ENCODE assay signal across 33 cellular contexts in the genomic region with DNA sequence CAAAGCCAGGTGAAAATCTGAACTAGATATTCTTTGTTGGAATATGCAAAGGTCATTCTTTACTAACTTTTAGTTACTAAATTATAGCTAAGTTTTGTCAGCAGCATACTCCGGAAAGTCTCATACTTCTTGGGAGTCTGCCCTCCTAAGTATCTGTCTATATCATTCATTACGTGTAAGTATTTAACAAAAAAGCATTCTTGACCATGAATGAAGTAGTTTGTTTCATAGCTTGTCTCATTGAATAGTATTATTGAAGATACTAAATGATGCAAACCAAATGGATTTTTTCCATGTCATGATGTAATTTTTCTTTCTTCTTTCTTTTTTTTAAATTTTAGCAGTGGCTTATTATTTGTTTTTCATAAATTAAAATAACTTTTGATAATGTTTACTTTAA.
"Had no signal": no experiment of that assay in that cellular context is flagged by ENCODE, and none has a peak within 500 bp of the region (broad histone marks: within the 10 kb centered on the region; RNA-seq: fewer than 3 reads in every experiment).

No MANE protein-coding gene starts in this region.

- H3K4me3 ChIP-seq: MG63 had no signal

- DNase-seq: Karpas-422, Kasumi-1, MG63, MM.1S, MV-4-11, NCI-H1048, NCI-H1092, NCI-H1092 treated with DMSO at 0.1 percent for 48 hours, NCI-H1105, NCI-H1105 treated with DMSO at 0.1 percent for 48 hours, NCI-H1417, NCI-H1417 treated with DMSO at 0.1 percent for 48 hours, NCI-H1436, NCI-H1436 treated with DMSO at 0.1 percent for 48 hours, NCI-H146, NCI-H1694, NCI-H1694 treated with DMSO at 0.1 percent for 48 hours, NCI-H187, NCI-H187 treated with DMSO at 0.1 percent for 48 hours, NCI-H1930, NCI-H2029, NCI-H2029 treated with DMSO at 0.1 percent for 48 hours, NCI-H2081, NCI-H2081 treated with DMSO at 0.1 percent for 48 hours, NCI-H2107, NCI-H2171, NCI-H2171 treated with DMSO at 0.1 percent for 48 hours, NCI-H2227 treated with DMSO at 0.1 percent for 48 hours, NCI-H226, NCI-H345, NCI-H446, NCI-H446 treated with DMSO at 0.1 percent for 48 hours, NCI-H510A had no signal
